1 cellular context compared by ENCODE assay signal in genomic region chr19:46892252-46893179, GRCh38.
TF ChIP-seq lines count a peak whose summit lies in the region.

No MANE protein-coding gene starts in this region.

TF ChIP-seq in liver, 16 proteins besides CTCF, POLR2A, EP300 and RAD21 (continued from another document):
- TF ChIP-seq REST (IDR thresholded peaks at IDR 0.05) (no peak), FOXA2 (IDR thresholded peaks at IDR 0.05) (no peak), NR2F2 (IDR thresholded peaks at IDR 0.05) (no peak), TAF1 (conservative IDR thresholded peaks at IDR 0.05) (no peak), YY1 (IDR thresholded peaks at IDR 0.05) (no peak), FOXA1 (IDR thresholded peaks at IDR 0.05) (no peak)
TF ChIP-seq in liver: peak in this region for 0.
